23 cellular contexts compared by ENCODE assay signal in genomic region chr9:121895274-121895835, GRCh38.
"Had no signal": no experiment of that assay in that cellular context is flagged by ENCODE, and none has a peak within 500 bp of the region (broad histone marks: within the 10 kb centered on the region; RNA-seq: fewer than 3 reads in every experiment).

No MANE protein-coding gene starts in this region.

- H3K4me1 ChIP-seq: spleen, testis, upper lobe of left lung had no signal

- H3K27ac Mint-ChIP-seq: activated B cell treated with CpG ODN at 0.5 μM for 24 hours; activated CD4-positive, alpha-beta memory T cell treated with anti-CD3 and anti-CD28 coated beads for 36 hours; activated naive CD8-positive, alpha-beta T cell; brain; memory B cell; naive thymus-derived CD4-positive, alpha-beta T cell; neural progenitor cell; stimulated activated memory B cell treated with anti-CD40 and anti-IgM and Interleukin-4, amounts not matched to agents 10 μg/mL and 1 μg/mL and 100 μg/mL, for 72 hours; T-helper 2 cell treated with Interferon-gamma antibody and Interleukin-4, amounts not matched to agents 5 μg/mL and 100 μg/mL, for 36 hours had no signal

- DNase-seq: activated B cell treated with CpG ODN at 0.5 μM for 24 hours; activated CD4-positive, alpha-beta memory T cell treated with anti-CD3 and anti-CD28 coated beads for 36 hours; activated CD4-positive, alpha-beta T cell treated with anti-CD3 and anti-CD28 coated beads for 4 hours; activated T-cell treated with anti-CD3 and anti-CD28 coated beads for 4 hours; central memory CD4-positive, alpha-beta T cell; gastrocnemius medialis; head of caudate nucleus; kidney; naive thymus-derived CD4-positive, alpha-beta T cell; spleen; stimulated activated CD4-positive, alpha-beta T cell treated with anti-CD3 and anti-CD28 coated beads, Interleukin-4, amount 100 ng/mL, for 4 hours; upper lobe of left lung had no signal

- H3K27ac ChIP-seq: gastrocnemius medialis, neural progenitor cell, spleen, upper lobe of left lung had no signal

- H3K9me3 Mint-ChIP-seq: T-helper 2 cell treated with Interferon-gamma antibody and Interleukin-4, amounts not matched to agents 5 μg/mL and 100 μg/mL, for 36 hours had no signal

- H3K4me3 Mint-ChIP-seq: activated B cell treated with CpG ODN at 0.5 μM for 24 hours; activated CD4-positive, alpha-beta memory T cell treated with anti-CD3 and anti-CD28 coated beads for 36 hours; activated naive CD8-positive, alpha-beta T cell; brain; memory B cell; naive thymus-derived CD4-positive, alpha-beta T cell; neural progenitor cell; stimulated activated memory B cell treated with anti-CD40 and anti-IgM and Interleukin-4, amounts not matched to agents 10 μg/mL and 1 μg/mL and 100 μg/mL, for 72 hours; T-helper 2 cell treated with Interferon-gamma antibody and Interleukin-4, amounts not matched to agents 5 μg/mL and 100 μg/mL, for 36 hours had no signal

- H3K27me3 ChIP-seq: gastrocnemius medialis, neural progenitor cell, ovary, sigmoid colon, spleen, testis, upper lobe of left lung had no signal

- H2AFZ ChIP-seq: neural progenitor cell had no signal

- H3K36me3 Mint-ChIP-seq: activated CD4-positive, alpha-beta memory T cell treated with anti-CD3 and anti-CD28 coated beads for 36 hours; activated naive CD8-positive, alpha-beta T cell; neural progenitor cell had no signal

- H3K9ac ChIP-seq: neural progenitor cell had no signal

- H3K4me1 Mint-ChIP-seq: memory B cell; stimulated activated memory B cell treated with anti-CD40 and anti-IgM and Interleukin-4, amounts not matched to agents 10 μg/mL and 1 μg/mL and 100 μg/mL, for 72 hours had no signal

- H3K4me3 ChIP-seq: gastrocnemius medialis, neural progenitor cell, ovary, sigmoid colon, spleen, testis, upper lobe of left lung had no signal

- ATAC-seq: esophagus mucosa; naive thymus-derived CD4-positive, alpha-beta T cell; stimulated activated memory B cell treated with anti-CD40 and anti-IgM and Interleukin-4, amounts not matched to agents 10 μg/mL and 1 μg/mL and 100 μg/mL, for 72 hours had no signal

- FAIRE-seq: colon, kidney had no signal

- H3K9me3 ChIP-seq: gastrocnemius medialis, ovary, testis had no signal

- H3K27me3 Mint-ChIP-seq: activated B cell treated with CpG ODN at 0.5 μM for 24 hours; activated CD4-positive, alpha-beta memory T cell treated with anti-CD3 and anti-CD28 coated beads for 36 hours; activated naive CD8-positive, alpha-beta T cell; memory B cell; naive thymus-derived CD4-positive, alpha-beta T cell; stimulated activated memory B cell treated with anti-CD40 and anti-IgM and Interleukin-4, amounts not matched to agents 10 μg/mL and 1 μg/mL and 100 μg/mL, for 72 hours had no signal

- H3K36me3 ChIP-seq: gastrocnemius medialis, neural progenitor cell, ovary, sigmoid colon, spleen, upper lobe of left lung had no signal

- H3K4me2 ChIP-seq: neural progenitor cell had no signal
